8 cellular contexts compared by ENCODE assay signal in the genomic region with DNA sequence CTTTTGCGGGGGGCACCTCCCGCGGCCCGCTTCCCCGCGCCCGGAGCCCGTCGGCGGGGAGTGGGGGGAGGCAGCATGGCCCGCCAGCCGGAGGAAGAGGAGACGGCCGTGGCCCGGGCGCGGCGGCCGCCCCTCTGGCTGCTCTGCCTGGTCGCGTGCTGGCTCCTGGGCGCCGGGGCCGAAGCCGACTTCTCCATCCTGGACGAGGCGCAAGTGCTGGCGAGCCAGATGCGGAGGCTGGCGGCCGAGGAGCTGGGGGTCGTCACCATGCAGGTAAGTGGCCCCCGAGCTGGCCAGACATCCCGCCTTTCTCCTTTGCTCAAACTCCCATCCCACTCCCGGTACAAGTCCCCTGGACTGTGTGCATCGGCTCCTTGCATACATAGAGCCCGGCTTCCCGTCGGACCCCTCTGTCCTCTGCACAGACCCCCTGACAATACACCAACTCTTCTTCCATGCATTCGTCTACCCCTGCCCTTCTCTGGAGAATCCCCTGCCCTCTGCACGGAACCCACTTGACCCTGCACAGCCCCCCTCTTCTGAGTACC. TPM values are rescaled to one million over a fixed set of nuclear protein-coding genes. Genes with fewer than 3 reads are reported as not detected.
DNase-seq lines count a peak whose midpoint lies in the region; ATAC-seq, FAIRE-seq and TF ChIP-seq lines count a peak whose summit lies in the region.

No MANE protein-coding gene starts in this region.

- CTCF ChIA-PET in CD4-positive, alpha-beta T cell (lab: Charles Lee), result no interaction called here

- POLR2A ChIA-PET in CD4-positive, alpha-beta T cell (lab: Charles Lee), result no interaction called here

- H3K27me3 ChIP-seq in CD4-positive, alpha-beta T cell (ENCODE audit: control insufficient read depth, insufficient read depth, low read length), result peaks cover 31% of the 10 kb centered on the region
- no peaks in the 10 kb centered on the region for H3K27me3 ChIP-seq in right cardiac atrium (ENCODE audit: control insufficient read depth, insufficient read depth)

- peak in 1 of 10 experiments; percentile 5 for DNase-seq in CD4-positive, alpha-beta T cell
- DNase-seq in HTR-8/SVneo (ENCODE audit: insufficient read length, low spot score) (peak; percentile 6), right cardiac atrium (peak; percentile 30 to 74 (median 68)), retina (peak; percentile 86), GF-D8 (lab: John Stamatoyannopoulos, UW) (no peak)
- no peak for DNase-seq in activated T-helper 2 cell treated with anti-CD3 and anti-CD28 coated beads, Interferon-gamma antibody, Interleukin-2, Interleukin-4, amounts not matched to agents 10 μg/mL and 5 μg/mL and 100 μg/mL, durations not matched to agents 14 hours and 24 hours and 36 hours (ENCODE audit: low spot score)

- H3K9me3 Mint-ChIP-seq in CD4-positive, alpha-beta T cell, result no peaks in the 10 kb centered on the region
- no peaks in the 10 kb centered on the region for H3K9me3 Mint-ChIP-seq in activated T-helper 2 cell treated with anti-CD3 and anti-CD28 coated beads, Interferon-gamma antibody, Interleukin-2, Interleukin-4, amounts not matched to agents 10 μg/mL and 5 μg/mL and 100 μg/mL, durations not matched to agents 14 hours and 24 hours and 36 hours

- peak overlapping the region; percentile 92 for H3K4me3 Mint-ChIP-seq in CD4-positive, alpha-beta T cell
- peak overlapping the region; percentile 83 for H3K4me3 Mint-ChIP-seq in activated T-helper 2 cell treated with anti-CD3 and anti-CD28 coated beads, Interferon-gamma antibody, Interleukin-2, Interleukin-4, amounts not matched to agents 10 μg/mL and 5 μg/mL and 100 μg/mL, durations not matched to agents 14 hours and 24 hours and 36 hours (ENCODE audit: low read depth)

- no peak for TF ChIP-seq CTCF in CD4-positive, alpha-beta T cell (IDR thresholded peaks at IDR 0.05)

- no peak for ATAC-seq in CD4-positive, alpha-beta T cell (ENCODE audit: poor library complexity)
- ATAC-seq in GM19328 (IDR thresholded peaks at IDR 0.05; ENCODE audit: unreplicated experiment), result peak; percentile 12
- peak; percentile 60 to 64 for ATAC-seq in right cardiac atrium
- ATAC-seq in GM18870 (IDR thresholded peaks at IDR 0.05; ENCODE audit: unreplicated experiment), result no peak

- peaks cover 42% of the 10 kb centered on the region for H3K4me1 Mint-ChIP-seq in CD4-positive, alpha-beta T cell (ENCODE audit: low read depth)
- peaks cover 10% of the 10 kb centered on the region for H3K4me1 Mint-ChIP-seq in activated T-helper 2 cell treated with anti-CD3 and anti-CD28 coated beads, Interferon-gamma antibody, Interleukin-2, Interleukin-4, amounts not matched to agents 10 μg/mL and 5 μg/mL and 100 μg/mL, durations not matched to agents 14 hours and 24 hours and 36 hours (ENCODE audit: low read depth)

- peak overlapping the region; percentile 77 for H3K4me3 ChIP-seq in right cardiac atrium (ENCODE audit: low read length)

- intact Hi-C loops in CD4-positive, alpha-beta T cell (cut with DNase I, micrococcal nuclease), result loop anchor here (2.0 to 10.0 kb wide), 6 partner anchors 37 to 352 kb away; no protein-coding TSS in a partner anchor
- intact Hi-C loops in activated T-helper 2 cell treated with anti-CD3 and anti-CD28 coated beads, Interferon-gamma antibody, Interleukin-2, Interleukin-4, amounts not matched to agents 10 μg/mL and 5 μg/mL and 100 μg/mL, durations not matched to agents 14 hours and 24 hours and 36 hours (cut with micrococcal nuclease), result loop anchor here (5.0 kb wide), 1 partner anchor 82 kb away; no protein-coding TSS in a partner anchor
- intact Hi-C loops in right cardiac atrium (cut with DNase I), result loop anchor here (5.0 to 10.0 kb wide), 4 partner anchors 74 to 204 kb away; no protein-coding TSS in a partner anchor

- FAIRE-seq in HTR-8/SVneo (lab: Jason Lieb, UNC), result no peak

- H3K9me3 ChIP-seq in CD4-positive, alpha-beta T cell (ENCODE audit: control insufficient read depth, low read length), result no peaks in the 10 kb centered on the region
- no peaks in the 10 kb centered on the region for H3K9me3 ChIP-seq in right cardiac atrium (ENCODE audit: control insufficient read depth, low read length)

- H3K4me1 ChIP-seq in right cardiac atrium (ENCODE audit: control insufficient read depth, insufficient read depth, low read length), result peaks cover 3% of the 10 kb centered on the region

- H3K27ac ChIP-seq in CD4-positive, alpha-beta T cell (ENCODE audit: low read depth, low read length), result no peak overlapping the region
- no peak overlapping the region for H3K27ac ChIP-seq in right cardiac atrium (ENCODE audit: low read length)

- H3K27ac Mint-ChIP-seq in CD4-positive, alpha-beta T cell, result peak overlapping the region; percentile 62
- H3K27ac Mint-ChIP-seq in activated T-helper 2 cell treated with anti-CD3 and anti-CD28 coated beads, Interferon-gamma antibody, Interleukin-2, Interleukin-4, amounts not matched to agents 10 μg/mL and 5 μg/mL and 100 μg/mL, durations not matched to agents 14 hours and 24 hours and 36 hours, result no peak overlapping the region

- H3K27me3 Mint-ChIP-seq in CD4-positive, alpha-beta T cell, result peaks cover 43% of the 10 kb centered on the region
- H3K27me3 Mint-ChIP-seq in activated T-helper 2 cell treated with anti-CD3 and anti-CD28 coated beads, Interferon-gamma antibody, Interleukin-2, Interleukin-4, amounts not matched to agents 10 μg/mL and 5 μg/mL and 100 μg/mL, durations not matched to agents 14 hours and 24 hours and 36 hours (ENCODE audit: low read depth), result peaks cover 58% of the 10 kb centered on the region

- under 1% methylated on average over 41 of the region's 41 CpGs for WGBS in right cardiac atrium

- peaks cover 4% of the 10 kb centered on the region for H3K36me3 Mint-ChIP-seq in CD4-positive, alpha-beta T cell (ENCODE audit: low read depth)
- no peaks in the 10 kb centered on the region for H3K36me3 Mint-ChIP-seq in activated T-helper 2 cell treated with anti-CD3 and anti-CD28 coated beads, Interferon-gamma antibody, Interleukin-2, Interleukin-4, amounts not matched to agents 10 μg/mL and 5 μg/mL and 100 μg/mL, durations not matched to agents 14 hours and 24 hours and 36 hours (ENCODE audit: low read depth)

RNA-seq across cellular contexts. Expression of a gene that starts 0.8 kb away (rescaled TPM):
- total RNA-seq in CD4-positive, alpha-beta T cell, result 1 to 10 TPM; 6.2 to 7.1 TPM
- 0.14 TPM in 2 replicates for total RNA-seq in activated T-helper 2 cell treated with anti-CD3 and anti-CD28 coated beads, Interferon-gamma antibody, Interleukin-2, Interleukin-4, amounts not matched to agents 10 μg/mL and 5 μg/mL and 100 μg/mL, durations not matched to agents 14 hours and 24 hours and 36 hours
- 1 to 10 TPM; 2.5 to 6.4 (median 3.7) TPM for total RNA-seq in right cardiac atrium
- polyA plus RNA-seq in right cardiac atrium, result 1.6 TPM

Comparison
In these comparisons a context has a peak if more than half of its experiments do, and no peak if none do; other contexts are left out.
1. ATAC-seq: peak in GM19328 (single experiment) and right cardiac atrium (2 of 2); none in CD4-positive, alpha-beta T cell (single experiment) and GM18870 (single experiment).
2. DNase-seq: peak in HTR-8/SVneo (single experiment), right cardiac atrium (3 of 3) and retina (single experiment); none in activated T-helper 2 cell treated with anti-CD3 and anti-CD28 coated beads, Interferon-gamma antibody, Interleukin-2, Interleukin-4, amounts not matched to agents 10 μg/mL and 5 μg/mL and 100 μg/mL, durations not matched to agents 14 hours and 24 hours and 36 hours (single experiment) and GF-D8 (single experiment).